ENCODE assay signal across 8 cellular contexts in genomic region chr1:63575340-63575826, GRCh38. TPM values are rescaled to one million over a fixed set of nuclear protein-coding genes. Genes with fewer than 3 reads are reported as not detected.
A peak's percentile ranks its signal among the peaks of the same experiment; 100 is the strongest.
DNase-seq lines count a peak whose midpoint lies in the region; ATAC-seq and TF ChIP-seq lines count a peak whose summit lies in the region.

No MANE protein-coding gene starts in this region.

- DNase-seq in ELR (ENCODE audit: low read depth) (peak; percentile 51), HT-29 (ENCODE audit: low spot score) (peak; percentile 85), hepatocyte (ENCODE audit: low spot score) (peak; percentile 23), upper lobe of left lung (no peak)

- no peaks in the 10 kb centered on the region for H3K79me2 ChIP-seq in hepatocyte

- no peak overlapping the region for H2AFZ ChIP-seq in hepatocyte

- no peaks in the 10 kb centered on the region for H3K36me3 ChIP-seq in hepatocyte (replicated peaks; ENCODE audit: insufficient read depth, low read depth)
- H3K36me3 ChIP-seq in upper lobe of left lung = no peaks in the 10 kb centered on the region

- no peaks in the 10 kb centered on the region for H4K20me1 ChIP-seq in hepatocyte (ENCODE audit: insufficient read depth, poor library complexity, severe bottlenecking)

- ATAC-seq in upper lobe of left lung (ENCODE audit: low FRiP score in 2 of 2) = no peak
- no peak for ATAC-seq in GM19397 (IDR thresholded peaks at IDR 0.05; ENCODE audit: unreplicated experiment)
- ATAC-seq in HG02981 (IDR thresholded peaks at IDR 0.05; ENCODE audit: unreplicated experiment) = no peak
- no peak for ATAC-seq in HG02884 (IDR thresholded peaks at IDR 0.05; ENCODE audit: unreplicated experiment)

- H3K9me3 ChIP-seq in hepatocyte (ENCODE audit: low read depth) = no peaks in the 10 kb centered on the region
- no peaks in the 10 kb centered on the region for H3K9me3 ChIP-seq in upper lobe of left lung

- TF ChIP-seq EP300 in upper lobe of left lung (IDR thresholded peaks at IDR 0.05) = no peak

- H3K27ac ChIP-seq in hepatocyte (no peak overlapping the region), upper lobe of left lung (no peak overlapping the region)

- TF ChIP-seq CTCF in WI38 (IDR thresholded peaks at IDR 0.05; ENCODE audit: low read depth, low read length) (peak; percentile 35), hepatocyte (IDR thresholded peaks at IDR 0.05; ENCODE audit: poor library complexity) (peak; percentile 61), upper lobe of left lung (IDR thresholded peaks at IDR 0.05) (peak; percentile 49 to 84 (median 60))

- H3K27me3 ChIP-seq in hepatocyte (no peaks in the 10 kb centered on the region), upper lobe of left lung (no peaks in the 10 kb centered on the region)

- no peak overlapping the region for H3K4me2 ChIP-seq in hepatocyte

- H3K4me1 ChIP-seq in hepatocyte (ENCODE audit: insufficient read depth) = no peaks in the 10 kb centered on the region
- H3K4me1 ChIP-seq in upper lobe of left lung = no peaks in the 10 kb centered on the region

- 72% methylated on average over 4 of the region's 4 CpGs for WGBS in hepatocyte (ENCODE audit: low lambda C conversion rate, missing lambda C conversion rate)
- 67 to 72% methylated on average over 4 of the region's 4 CpGs for WGBS in upper lobe of left lung, 2 donors

- H3K9me2 ChIP-seq in hepatocyte (replicated peaks; ENCODE audit: insufficient read depth) = no peaks in the 10 kb centered on the region

- no peak for TF ChIP-seq POLR2A in upper lobe of left lung (IDR thresholded peaks at IDR 0.05)

- H3K4me3 ChIP-seq in WI38 (ENCODE audit: low read depth, low read length) (no peak overlapping the region), hepatocyte (no peak overlapping the region), upper lobe of left lung (no peak overlapping the region)

RNA-seq across cellular contexts. Expression of gene PGM1, which starts 17.8 kb away (rescaled TPM):
- total RNA-seq in HT-29 (2014; rRNA removed; shearing (Covaris generic)) = 18.0 and 19.7 TPM in 2 replicates
- total RNA-seq in hepatocyte = 76.1 and 88.9 TPM in 2 replicates
- polyA plus RNA-seq in hepatocyte = 71.2 and 85.0 TPM in 2 replicates
- total RNA-seq in upper lobe of left lung = 100 to 1,000 TPM in 1 of 6 donors, 10 to 100 TPM in 5; 25.1 to 101 (median 61.3) TPM

RNA-seq across cellular contexts. Expression of gene EFCAB7, which starts 52.1 kb away (rescaled TPM):
- 1.2 and 1.4 TPM in 2 replicates for total RNA-seq in HT-29 (2014; rRNA removed; shearing (Covaris generic))
- total RNA-seq in hepatocyte (4.9 and 7.9 TPM in 2 replicates), upper lobe of left lung (10 to 100 TPM in 2 of 6 donors, 1 to 10 TPM in 4; 2.1 to 20.4 (median 4.7) TPM)
- 4.3 and 4.8 TPM in 2 replicates for polyA plus RNA-seq in hepatocyte

RNA-seq across cellular contexts. Expression of gene ITGB3BP, which starts 52.4 kb away (rescaled TPM):
- 14.1 and 16.9 TPM in 2 replicates for total RNA-seq in HT-29 (2014; rRNA removed; shearing (Covaris generic))
- total RNA-seq in hepatocyte (27.7 and 28.5 TPM in 2 replicates), upper lobe of left lung (10 to 100 TPM in 3 of 6 donors, 1 to 10 TPM in 3; 8.2 to 14.7 (median 10.4) TPM)
- 14.6 and 24.1 TPM in 2 replicates for polyA plus RNA-seq in hepatocyte

Comparison
In these comparisons a context has a peak if more than half of its experiments do, and no peak if none do; other contexts are left out.
1. DNase-seq: peak in ELR (single experiment), HT-29 (single experiment) and hepatocyte (single experiment); none in upper lobe of left lung (0 of 2).
2. Peak in every context shown above with its lines, with median percentiles within 50 percentile points of each other: CTCF ChIP-seq.